In genomic region chr13:44352202-44352601, GRCh38 we compare ENCODE assay signal across 16 cellular contexts. TPM values are rescaled to one million over a fixed set of nuclear protein-coding genes. Genes with fewer than 3 reads are reported as not detected.
"Had no signal": no experiment of that assay in that cellular context is flagged by ENCODE, and none has a peak within 500 bp of the region (broad histone marks: within the 10 kb centered on the region; RNA-seq: fewer than 3 reads in every experiment).

No MANE protein-coding gene starts in this region.

- H3K27ac ChIP-seq: brain microvascular endothelial cell, coronary artery, neural progenitor cell, right atrium auricular region had no signal

- H3K4me3 ChIP-seq: coronary artery, lung, neural progenitor cell, right atrium auricular region, suprapubic skin had no signal

- H3K36me3 ChIP-seq: brain microvascular endothelial cell, neural progenitor cell, right atrium auricular region, suprapubic skin had no signal

- H3K4me2 ChIP-seq: neural progenitor cell had no signal

- H3K27me3 ChIP-seq: brain microvascular endothelial cell, neural progenitor cell, right atrium auricular region, suprapubic skin had no signal

- ATAC-seq: activated CD8-positive, alpha-beta T cell treated with anti-CD3 and anti-CD28 coated beads, Interleukin-2, amount 10 ng/mL, durations not matched to agents 7 days and 5 days had no signal

- H2AFZ ChIP-seq: neural progenitor cell had no signal

- H3K9ac ChIP-seq: neural progenitor cell had no signal

- H3K9me3 ChIP-seq: right atrium auricular region, suprapubic skin had no signal

- H3K4me1 ChIP-seq: neural progenitor cell, right atrium auricular region had no signal

- H3K4me3 Mint-ChIP-seq: activated CD4-positive, alpha-beta T cell treated with anti-CD3 and anti-CD28 coated beads, Interleukin-2, amount 10 ng/mL, durations not matched to agents 7 days and 5 days; activated CD8-positive, alpha-beta T cell treated with anti-CD3 and anti-CD28 coated beads, Interleukin-2, amount 10 ng/mL, durations not matched to agents 7 days and 5 days; activated naive CD4-positive, alpha-beta T cell treated with anti-CD3 and anti-CD28 coated beads for 36 hours; activated T-cell treated with anti-CD3 and anti-CD28 coated beads, Interleukin-2, amount 50 U/mL, for 24 hours; mesothelial cell of epicardium; neural progenitor cell; stimulated activated naive CD8-positive, alpha-beta T cell treated with anti-CD3 and anti-CD28 coated beads, Interleukin-15, amount 100 ng/mL, for 72 hours; type B pancreatic cell had no signal

- DNase-seq: activated CD4-positive, alpha-beta T cell treated with anti-CD3 and anti-CD28 coated beads, Interleukin-2, amount 10 ng/mL, durations not matched to agents 7 days and 5 days; activated CD8-positive, alpha-beta T cell treated with anti-CD3 and anti-CD28 coated beads, Interleukin-2, amount 10 ng/mL, durations not matched to agents 7 days and 5 days; activated naive CD4-positive, alpha-beta T cell treated with anti-CD3 and anti-CD28 coated beads for 36 hours; activated T-cell treated with anti-CD3 and anti-CD28 coated beads, Interleukin-2, amount 50 U/mL, for 24 hours; brain microvascular endothelial cell; hypothalamus; stimulated activated naive CD8-positive, alpha-beta T cell treated with anti-CD3 and anti-CD28 coated beads, Interleukin-15, amount 100 ng/mL, for 72 hours had no signal

- H3K36me3 Mint-ChIP-seq: mesothelial cell of epicardium, neural progenitor cell, type B pancreatic cell had no signal

- H3K27me3 Mint-ChIP-seq: progenitor cell of endocrine pancreas; stimulated activated naive CD8-positive, alpha-beta T cell treated with anti-CD3 and anti-CD28 coated beads, Interleukin-15, amount 100 ng/mL, for 72 hours; type B pancreatic cell had no signal

- H3K27ac Mint-ChIP-seq: activated CD4-positive, alpha-beta T cell treated with anti-CD3 and anti-CD28 coated beads, Interleukin-2, amount 10 ng/mL, durations not matched to agents 7 days and 5 days; activated CD8-positive, alpha-beta T cell treated with anti-CD3 and anti-CD28 coated beads, Interleukin-2, amount 10 ng/mL, durations not matched to agents 7 days and 5 days; activated naive CD4-positive, alpha-beta T cell treated with anti-CD3 and anti-CD28 coated beads for 36 hours; activated T-cell treated with anti-CD3 and anti-CD28 coated beads, Interleukin-2, amount 50 U/mL, for 24 hours; activated T-helper 2 cell treated with anti-CD3 and anti-CD28 coated beads, Interferon-gamma antibody, Interleukin-2, Interleukin-4, amounts not matched to agents 10 μg/mL and 5 μg/mL and 100 μg/mL, durations not matched to agents 14 hours and 24 hours and 36 hours; mesothelial cell of epicardium; neural progenitor cell; progenitor cell of endocrine pancreas; type B pancreatic cell had no signal

- H3K9me3 Mint-ChIP-seq: activated CD4-positive, alpha-beta T cell treated with anti-CD3 and anti-CD28 coated beads, Interleukin-2, amount 10 ng/mL, durations not matched to agents 7 days and 5 days; activated naive CD4-positive, alpha-beta T cell treated with anti-CD3 and anti-CD28 coated beads for 36 hours; activated T-cell treated with anti-CD3 and anti-CD28 coated beads, Interleukin-2, amount 50 U/mL, for 24 hours; activated T-helper 2 cell treated with anti-CD3 and anti-CD28 coated beads, Interferon-gamma antibody, Interleukin-2, Interleukin-4, amounts not matched to agents 10 μg/mL and 5 μg/mL and 100 μg/mL, durations not matched to agents 14 hours and 24 hours and 36 hours; mesothelial cell of epicardium; neural progenitor cell; stimulated activated naive CD8-positive, alpha-beta T cell treated with anti-CD3 and anti-CD28 coated beads, Interleukin-15, amount 100 ng/mL, for 72 hours; type B pancreatic cell had no signal

RNA-seq across cellular contexts. Expression of gene SERP2, which starts 21.4 kb away (rescaled TPM):
- total RNA-seq: activated CD4-positive, alpha-beta T cell treated with anti-CD3 and anti-CD28 coated beads, Interleukin-2, amount 10 ng/mL, durations not matched to agents 7 days and 5 days had no signal
